ENCODE assay signal across 22 cellular contexts in genomic region chr12:69473229-69473628, GRCh38. TPM values are rescaled to one million over a fixed set of nuclear protein-coding genes. Genes with fewer than 3 reads are reported as not detected.
A peak's percentile ranks its signal among the peaks of the same experiment; 100 is the strongest.
DNase-seq lines count a peak whose midpoint lies in the region; ATAC-seq, FAIRE-seq and TF ChIP-seq lines count a peak whose summit lies in the region.
"Had no signal": no experiment of that assay in that cellular context is flagged by ENCODE, and none has a peak within 500 bp of the region (broad histone marks: within the 10 kb centered on the region; RNA-seq: fewer than 3 reads in every experiment).

No MANE protein-coding gene starts in this region.

- peak overlapping the region; percentile 74 for H3K4me2 ChIP-seq in hepatocyte
- H3K4me2 ChIP-seq in smooth muscle cell, result peak overlapping the region; percentile 94

- no peak for DNase-seq in GM12892 (ENCODE audit: insufficient read length)
- no peak for DNase-seq in T-helper 17 cell
- DNase-seq in hepatocyte (ENCODE audit: low spot score), result no peak
- DNase-seq in smooth muscle cell (lab: John Stamatoyannopoulos, UW; ENCODE audit: unreplicated experiment), result no peak
- no peak for DNase-seq in foreskin keratinocyte
- no peak for DNase-seq in NCI-H1436 (lab: John Stamatoyannopoulos, UW)
- DNase-seq: activated CD4-positive, alpha-beta T cell treated with anti-CD3 and anti-CD28 coated beads, Interleukin-2, amount 50 U/mL, for 48 hours; activated naive CD8-positive, alpha-beta T cell treated with anti-CD3 and anti-CD28 coated beads, Interleukin-2, amount 50 U/mL, for 24 hours; activated T-cell treated with anti-CD3 and anti-CD28 coated beads, Interleukin-2, amount 50 U/mL, for 4 hours; DMS53; islet precursor cell; MV-4-11; NCI-H774; ovary; Peyer's patch; SK-N-SH; stimulated activated naive CD4-positive, alpha-beta T cell treated with Interleukin-2 at 50 U/mL for 16 hours had no signal

- H3K4me1 ChIP-seq in hepatocyte (ENCODE audit: insufficient read depth) (peaks cover 29% of the 10 kb centered on the region), smooth muscle cell (ENCODE audit: low read depth) (peaks cover 66% of the 10 kb centered on the region), foreskin keratinocyte (peaks cover 19% of the 10 kb centered on the region)

- H3K36me3 ChIP-seq in hepatocyte (replicated peaks; ENCODE audit: insufficient read depth, low read depth) (no peaks in the 10 kb centered on the region), smooth muscle cell (ENCODE audit: low read depth) (no peaks in the 10 kb centered on the region)
- H3K36me3 ChIP-seq: ovary, Peyer's patch had no signal

- no peak for TF ChIP-seq CTCF in hepatocyte (IDR thresholded peaks at IDR 0.05; ENCODE audit: poor library complexity)
- no peak for TF ChIP-seq CTCF in smooth muscle cell (IDR thresholded peaks at IDR 0.05; ENCODE audit: borderline replicate concordance, insufficient read depth, poor library complexity, severe bottlenecking)
- TF ChIP-seq CTCF in foreskin keratinocyte (conservative IDR thresholded peaks at IDR 0.05), result no peak

- peak; percentile 17 for FAIRE-seq in GM12892 (lab: Jason Lieb, UNC)
- FAIRE-seq: endothelial cell of umbilical vein, HTR-8/SVneo, TTC549 had no signal

- H3K9ac ChIP-seq in smooth muscle cell (ENCODE audit: low read depth), result peak overlapping the region; percentile 3
- H3K9ac ChIP-seq: SK-N-SH had no signal

- H2AFZ ChIP-seq in hepatocyte (no peak overlapping the region), smooth muscle cell (ENCODE audit: low read depth) (no peak overlapping the region)

- H3K79me2 ChIP-seq in hepatocyte (peaks cover 78% of the 10 kb centered on the region), smooth muscle cell (ENCODE audit: low read depth) (peaks cover 86% of the 10 kb centered on the region)

- no peak overlapping the region for H3K4me3 ChIP-seq in hepatocyte
- peak overlapping the region; percentile 76 for H3K4me3 ChIP-seq in smooth muscle cell
- H3K4me3 ChIP-seq: ovary, Peyer's patch, skin epidermis had no signal

- H3F3A ChIP-seq in smooth muscle cell (ENCODE audit: low read depth), result peaks cover 9% of the 10 kb centered on the region

- ATAC-seq in T-helper 17 cell (no peak), GM19455 (IDR thresholded peaks at IDR 0.05; ENCODE audit: unreplicated experiment) (no peak), foreskin keratinocyte (no peak)
- ATAC-seq: activated naive CD8-positive, alpha-beta T cell treated with anti-CD3 and anti-CD28 coated beads, Interleukin-2, amount 50 U/mL, for 24 hours; activated T-cell treated with anti-CD3 and anti-CD28 coated beads, Interleukin-2, amount 50 U/mL, for 4 hours had no signal

- no peaks in the 10 kb centered on the region for H3K9me2 ChIP-seq in hepatocyte (replicated peaks; ENCODE audit: insufficient read depth)
- H3K9me2 ChIP-seq: SK-N-SH had no signal

- no peak for TF ChIP-seq POLR2A in GM12892 (IDR thresholded peaks at IDR 0.05; ENCODE audit: low read depth, low read length)

- H4K20me1 ChIP-seq in hepatocyte (ENCODE audit: insufficient read depth, poor library complexity, severe bottlenecking) (peaks cover 54% of the 10 kb centered on the region), smooth muscle cell (ENCODE audit: low read depth) (peaks cover 72% of the 10 kb centered on the region)

- peaks cover 46% of the 10 kb centered on the region for H3K4me1 Mint-ChIP-seq in T-helper 17 cell

- H3K27me3 ChIP-seq in hepatocyte (no peaks in the 10 kb centered on the region), smooth muscle cell (ENCODE audit: low read depth) (no peaks in the 10 kb centered on the region), foreskin keratinocyte (no peaks in the 10 kb centered on the region)
- H3K27me3 ChIP-seq: ovary, Peyer's patch had no signal

- H3K4me3 Mint-ChIP-seq in T-helper 17 cell, result no peak overlapping the region
- H3K4me3 Mint-ChIP-seq: activated naive CD8-positive, alpha-beta T cell treated with anti-CD3 and anti-CD28 coated beads, Interleukin-2, amount 50 U/mL, for 24 hours; activated T-cell treated with anti-CD3 and anti-CD28 coated beads, Interleukin-2, amount 50 U/mL, for 4 hours had no signal

- peaks cover 4% of the 10 kb centered on the region for H3K36me3 Mint-ChIP-seq in T-helper 17 cell (ENCODE audit: low read depth)

- H3K9me3 ChIP-seq in T-helper 17 cell (ENCODE audit: control insufficient read depth, low read length, poor library complexity, severe bottlenecking) (no peaks in the 10 kb centered on the region), hepatocyte (ENCODE audit: low read depth) (no peaks in the 10 kb centered on the region), smooth muscle cell (replicated peaks; ENCODE audit: low read depth) (no peaks in the 10 kb centered on the region)
- H3K9me3 ChIP-seq: ovary, Peyer's patch, SK-N-SH had no signal

- H3K27me3 Mint-ChIP-seq in T-helper 17 cell, result no peaks in the 10 kb centered on the region
- H3K27me3 Mint-ChIP-seq: activated naive CD8-positive, alpha-beta T cell treated with anti-CD3 and anti-CD28 coated beads, Interleukin-2, amount 50 U/mL, for 24 hours had no signal

- H3K27ac ChIP-seq in hepatocyte (no peak overlapping the region), smooth muscle cell (ENCODE audit: low read depth) (peak overlapping the region; percentile 98), foreskin keratinocyte (no peak overlapping the region)
- H3K27ac ChIP-seq: ovary, Peyer's patch had no signal

- H3K27ac Mint-ChIP-seq in T-helper 17 cell, result peak overlapping the region; percentile 54
- H3K27ac Mint-ChIP-seq: activated naive CD8-positive, alpha-beta T cell treated with anti-CD3 and anti-CD28 coated beads, Interleukin-2, amount 50 U/mL, for 24 hours had no signal

RNA-seq across cellular contexts. Expression of gene FRS2, which starts 3.0 kb away (rescaled TPM):
- 3.5 TPM for polyA plus RNA-seq in GM12892 (2012; ENCODE audit: missing spikeins)
- 10 to 100 TPM; 26.8 to 27.9 TPM for total RNA-seq in T-helper 17 cell
- 51.0 and 76.4 TPM in 2 replicates for total RNA-seq in hepatocyte
- 14.7 and 17.3 TPM in 2 replicates for polyA plus RNA-seq in hepatocyte
- total RNA-seq in smooth muscle cell, result 90.2 and 169 TPM in 2 replicates
- 21.6 and 23.8 TPM in 2 replicates for polyA plus RNA-seq in smooth muscle cell
- total RNA-seq in foreskin keratinocyte, result 25.3 and 28.5 TPM in 2 replicates
- 2.7 and 3.2 TPM in 2 replicates for polyA plus RNA-seq in foreskin keratinocyte
